Comparison of ENCODE assay signal across 16 cellular contexts in the genomic region with DNA sequence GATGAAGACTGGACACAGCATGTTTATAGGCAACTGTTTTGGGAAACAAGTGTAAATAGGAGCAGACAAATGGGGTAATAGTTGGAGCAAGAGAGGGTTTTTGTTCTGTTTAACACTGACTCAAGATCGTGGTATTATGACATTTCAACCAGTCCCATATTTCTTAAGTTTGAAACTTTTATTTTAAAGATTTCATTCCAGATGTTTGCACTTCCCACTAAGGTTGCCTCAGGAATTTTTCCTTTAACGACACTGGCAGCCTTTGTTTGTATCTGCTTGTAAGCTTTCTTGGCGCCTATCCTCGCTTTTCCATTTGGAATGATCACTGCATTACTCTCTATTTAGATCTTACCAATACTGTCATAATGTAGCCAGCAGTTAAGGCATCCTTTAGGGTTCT.
DNase-seq lines count a peak whose midpoint lies in the region; ATAC-seq and TF ChIP-seq lines count a peak whose summit lies in the region.
"Had no signal": no experiment of that assay in that cellular context is flagged by ENCODE, and none has a peak within 500 bp of the region (broad histone marks: within the 10 kb centered on the region; RNA-seq: fewer than 3 reads in every experiment).

No MANE protein-coding gene starts in this region.

- no peaks in the 10 kb centered on the region for H3K79me1 ChIP-seq in IMR-90 (ENCODE audit: low read depth in 1 of 2, low read length in 2 of 2)
- no peaks in the 10 kb centered on the region for H3K79me1 ChIP-seq in mesendoderm (ENCODE audit: low read length)

- ATAC-seq in IMR-90 (ENCODE audit: low read depth) = peak; percentile 40
- ATAC-seq: HCT116 had no signal

- no peak overlapping the region for H3K4me3 ChIP-seq in IMR-90 (ENCODE audit: insufficient read depth, low read depth, low read length)
- no peak overlapping the region for H3K4me3 ChIP-seq in fibroblast of the aortic adventitia (ENCODE audit: low read depth, low read length)
- H3K4me3 ChIP-seq in mesendoderm (ENCODE audit: low read length) = no peak overlapping the region

- H2AK5ac ChIP-seq in IMR-90 (ENCODE audit: low read depth, low read length) (no peak overlapping the region), mesendoderm (ENCODE audit: low read length) (no peak overlapping the region)

- 68% methylated on average over 3 of the region's 4 CpGs; no CpG with 5 or more reads in 1 of the 2 experiments for WGBS in IMR-90 (ENCODE audit: extremely low coverage in 2 of 2, insufficient read length in 1 of 2), 2 experiments
- WGBS in mesendoderm (ENCODE audit: extremely low coverage, insufficient coverage, low lambda C conversion rate) = no CpG with 5 or more reads among the region's 4 CpGs

- TF ChIP-seq RAD21 in IMR-90 (IDR thresholded peaks at IDR 0.05; ENCODE audit: low read length) = no peak

- no peaks in the 10 kb centered on the region for H3K79me2 ChIP-seq in mesendoderm (ENCODE audit: control insufficient read depth, insufficient read depth, low read length)

- no peak overlapping the region for H2AK9ac ChIP-seq in IMR-90 (replicated peaks; ENCODE audit: low read depth, low read length, poor library complexity)

- no peak overlapping the region for H2BK120ac ChIP-seq in IMR-90 (ENCODE audit: low read depth, low read length)
- no peak overlapping the region for H2BK120ac ChIP-seq in mesendoderm (ENCODE audit: low read depth, low read length)

- CTCF ChIA-PET in IMR-90 (lab: Yijun Ruan, JAX) = interaction anchor here (0.9 kb wide), 1 partner anchor 8 kb away, joined by 3 read pairs; no protein-coding TSS in a partner anchor

- no peak overlapping the region for H2BK5ac ChIP-seq in IMR-90 (ENCODE audit: low read depth, low read length, poor library complexity, severe bottlenecking)
- no peak overlapping the region for H2BK5ac ChIP-seq in mesendoderm (ENCODE audit: low read length)

- no peak overlapping the region for H3K18ac ChIP-seq in IMR-90 (ENCODE audit: low read depth, low read length)
- no peak overlapping the region for H3K18ac ChIP-seq in mesendoderm (ENCODE audit: low read length)

- no peak overlapping the region for H2BK20ac ChIP-seq in IMR-90 (ENCODE audit: low read depth, low read length)

- no peaks in the 10 kb centered on the region for H3K36me3 ChIP-seq in IMR-90 (ENCODE audit: control insufficient read depth, insufficient read depth, low read length)
- H3K36me3 ChIP-seq in mesendoderm (ENCODE audit: control insufficient read depth, insufficient read depth, low read length) = no peaks in the 10 kb centered on the region

- in situ Hi-C loops in IMR-90 (cut with MboI; ENCODE audit: low sequenced_read_pairs) = loop anchor here (25.0 kb wide), 1 partner anchor 598 kb away; no protein-coding TSS in a partner anchor

- no peaks in the 10 kb centered on the region; the same call in 1 of the 2 replicates for H3K9me1 ChIP-seq in IMR-90 (ENCODE audit: insufficient read depth, low read length)

- no peaks in the 10 kb centered on the region for H3K9me3 ChIP-seq in IMR-90 (ENCODE audit: control insufficient read depth, insufficient read depth, low read length)

- DNase-seq in EH (ENCODE audit: low read depth) (peak; percentile 6), IMR-90 (peak; percentile 7), astrocyte of the hippocampus (ENCODE audit: low read depth, low spot score) (peak; percentile 14), fibroblast of the aortic adventitia (ENCODE audit: low read depth) (peak; percentile 52), GM19240 (ENCODE audit: insufficient read length, low spot score) (no peak), mesendoderm (no peak)
- no peak for DNase-seq in activated effector memory CD4-positive, alpha-beta T cell treated with Interleukin-2 at 50 U/mL for 16 hours
- DNase-seq in activated naive CD4-positive, alpha-beta T cell treated with Interleukin-2 at 50 U/mL for 16 hours = no peak
- DNase-seq: ACHN; CD4-positive, alpha-beta memory T cell; COR-L47; DMS153; DMS79 treated with DMSO at 0.1 percent for 48 hours; GDM1 had no signal

- no peak overlapping the region for H3K4ac ChIP-seq in IMR-90 (ENCODE audit: low read depth, low read length)
- no peak overlapping the region for H3K4ac ChIP-seq in mesendoderm (ENCODE audit: low read depth, low read length)

- H4K20me1 ChIP-seq in IMR-90 (ENCODE audit: insufficient read depth, low read length) = no peaks in the 10 kb centered on the region

- no peak for TF ChIP-seq POLR2A in IMR-90 (IDR thresholded peaks at IDR 0.05; ENCODE audit: low read depth, low read length)

- no TSS peak for BruUV-seq in IMR-90 (replicated peaks; lab: Mats Ljungman, UMichigan)

- H2AFZ ChIP-seq in IMR-90 (replicated peaks; ENCODE audit: low read length, poor library complexity) = no peak overlapping the region

- POLR2A ChIA-PET in IMR-90 (lab: Charles Lee; ENCODE audit: unreplicated experiment) = no interaction called here

- no peak overlapping the region for H3K14ac ChIP-seq in IMR-90 (replicated peaks; ENCODE audit: low read depth, low read length)

- no peak overlapping the region for H3K27ac ChIP-seq in IMR-90 (ENCODE audit: insufficient read depth, low read length)
- H3K27ac ChIP-seq in mesendoderm (ENCODE audit: low read depth, low read length) = no peak overlapping the region
- H3K27ac ChIP-seq: C4-2B had no signal

- no peak overlapping the region for H3K56ac ChIP-seq in IMR-90 (ENCODE audit: extremely low read depth, insufficient read depth, low read length)
- no peak overlapping the region for H3K56ac ChIP-seq in mesendoderm (ENCODE audit: low read length)

- H3K4me2 ChIP-seq in IMR-90 (ENCODE audit: low read depth, low read length) = no peak overlapping the region
- H3K4me2 ChIP-seq in mesendoderm (ENCODE audit: low read length) = no peak overlapping the region

- no peak overlapping the region for H3K23ac ChIP-seq in IMR-90 (ENCODE audit: low read depth, low read length)
- H3K23ac ChIP-seq in mesendoderm (ENCODE audit: low read length) = no peak overlapping the region

- H4K5ac ChIP-seq in IMR-90 (ENCODE audit: low read depth, low read length) (no peak overlapping the region), mesendoderm (ENCODE audit: low read length) (no peak overlapping the region)

- dilution Hi-C loops in IMR-90 (cut with HindIII; ENCODE audit: low sequenced_read_pairs, unreplicated experiment) = no loop called here

- no peak overlapping the region for H4K8ac ChIP-seq in IMR-90 (ENCODE audit: low read depth in 2 of 2, low read length in 2 of 2)
- no peak overlapping the region for H4K8ac ChIP-seq in mesendoderm (ENCODE audit: low read depth, low read length)

- TF ChIP-seq CTCF in IMR-90 (conservative IDR thresholded peaks at IDR 0.05; ENCODE audit: low read depth, low read length) (no peak), fibroblast of the aortic adventitia (IDR thresholded peaks at IDR 0.05; ENCODE audit: insufficient read depth, low read length) (no peak)

- intact Hi-C loops in IMR-90 (cut with micrococcal nuclease) = no loop called here

- H4K91ac ChIP-seq in IMR-90 (ENCODE audit: insufficient read depth, low read depth, low read length) = no peak overlapping the region

- H2BK15ac ChIP-seq in IMR-90 (ENCODE audit: low read depth, low read length) (no peak overlapping the region), mesendoderm (replicated peaks; ENCODE audit: low read depth) (no peak overlapping the region)

- H3K27me3 ChIP-seq in IMR-90 (ENCODE audit: control insufficient read depth, insufficient read depth, low read length) (no peaks in the 10 kb centered on the region), mesendoderm (ENCODE audit: insufficient read depth, low read length, poor library complexity) (no peaks in the 10 kb centered on the region)

- H3K4me1 ChIP-seq in IMR-90 (ENCODE audit: control insufficient read depth, insufficient read depth, low read length) = no peaks in the 10 kb centered on the region
- no peaks in the 10 kb centered on the region for H3K4me1 ChIP-seq in mesendoderm (ENCODE audit: control insufficient read depth, low read depth, low read length)

- H3K9ac ChIP-seq in IMR-90 (ENCODE audit: low read depth, low read length) (no peak overlapping the region), mesendoderm (ENCODE audit: low read length) (no peak overlapping the region)

TF ChIP-seq in IMR-90, 13 proteins besides CTCF, POLR2A, EP300 and RAD21:
- TF ChIP-seq BHLHE40 (IDR thresholded peaks at IDR 0.05; ENCODE audit: low read depth, low read length) = no peak
- TF ChIP-seq SMC3 (IDR thresholded peaks at IDR 0.05; ENCODE audit: low read depth, low read length) = no peak
- TF ChIP-seq NFE2L2 (IDR thresholded peaks at IDR 0.05; ENCODE audit: low read depth, low read length) = no peak
- TF ChIP-seq MAFK (IDR thresholded peaks at IDR 0.05; ENCODE audit: low read depth, low read length) = no peak
- TF ChIP-seq MAZ (IDR thresholded peaks at IDR 0.05; ENCODE audit: borderline replicate concordance, low read depth, low read length) = no peak
- TF ChIP-seq CHD1 (IDR thresholded peaks at IDR 0.05; ENCODE audit: low read depth, low read length) = no peak
- no peak for TF ChIP-seq RFX5 (IDR thresholded peaks at IDR 0.05; ENCODE audit: low read depth, low read length)
- TF ChIP-seq, protein P1, sequence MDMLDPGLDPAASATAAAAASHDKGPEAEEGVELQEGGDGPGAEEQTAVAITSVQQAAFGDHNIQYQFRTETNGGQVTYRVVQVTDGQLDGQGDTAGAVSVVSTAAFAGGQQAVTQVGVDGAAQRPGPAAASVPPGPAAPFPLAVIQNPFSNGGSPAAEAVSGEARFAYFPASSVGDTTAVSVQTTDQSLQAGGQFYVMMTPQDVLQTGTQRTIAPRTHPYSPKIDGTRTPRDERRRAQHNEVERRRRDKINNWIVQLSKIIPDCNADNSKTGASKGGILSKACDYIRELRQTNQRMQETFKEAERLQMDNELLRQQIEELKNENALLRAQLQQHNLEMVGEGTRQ (IDR thresholded peaks at IDR 0.05; ENCODE audit: low read depth, low read length) = no peak
- TF ChIP-seq CEBPB (IDR thresholded peaks at IDR 0.05; ENCODE audit: low read depth, low read length) = no peak
- no peak for TF ChIP-seq RCOR1 (IDR thresholded peaks at IDR 0.05; ENCODE audit: insufficient replicate concordance, low read length)
- TF ChIP-seq MXI1 (IDR thresholded peaks at IDR 0.05; ENCODE audit: borderline replicate concordance, low read depth, low read length) = no peak

Comparison
In these comparisons a context has a peak if more than half of its experiments do, and no peak if none do; other contexts are left out.
1. DNase-seq: peak in EH (single experiment), IMR-90 (single experiment), astrocyte of the hippocampus (single experiment) and fibroblast of the aortic adventitia (single experiment); none in GM19240 (single experiment), activated effector memory CD4-positive, alpha-beta T cell treated with Interleukin-2 at 50 U/mL for 16 hours (single experiment), activated naive CD4-positive, alpha-beta T cell treated with Interleukin-2 at 50 U/mL for 16 hours (single experiment) and mesendoderm (single experiment).